ENCODE assay signal across 8 cellular contexts in the genomic region with DNA sequence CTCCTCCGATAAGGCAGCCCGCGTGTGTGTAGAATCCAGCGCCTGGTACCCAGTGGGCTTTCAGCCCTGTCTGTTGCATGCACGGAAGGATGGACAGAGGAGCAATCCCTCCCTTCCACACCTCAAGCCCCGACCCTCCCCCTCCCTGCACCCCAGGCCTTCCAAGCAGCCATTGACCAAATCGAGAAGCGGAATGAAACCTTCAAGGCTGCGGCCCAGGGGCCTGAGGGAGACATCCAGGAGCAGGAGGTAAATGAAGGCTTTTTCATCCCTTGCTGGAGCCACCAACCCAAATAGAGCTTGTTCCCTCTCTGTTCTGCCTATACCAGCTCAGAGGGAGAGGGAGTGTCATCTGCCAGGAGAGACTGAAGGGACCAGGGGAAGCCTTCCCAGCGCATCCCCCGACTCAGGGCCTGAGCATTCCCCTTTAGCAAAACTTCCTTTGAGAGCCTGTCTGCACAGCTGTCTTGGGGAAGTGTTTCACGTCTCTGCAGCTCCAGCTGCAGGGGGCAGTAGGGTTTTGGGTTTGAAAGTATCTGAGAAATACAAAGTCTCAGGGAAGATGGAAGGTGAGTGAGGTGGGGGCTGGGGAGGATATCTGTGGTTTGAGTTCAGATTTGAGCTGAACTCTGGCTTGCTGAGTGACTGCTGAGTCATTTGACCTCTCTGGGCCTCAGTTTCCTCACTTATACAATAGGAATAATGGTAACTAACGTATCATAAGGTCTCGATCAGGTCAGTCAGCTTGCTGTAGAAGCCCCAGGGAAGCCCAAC. TPM values are rescaled to one million over a fixed set of nuclear protein-coding genes. Genes with fewer than 3 reads are reported as not detected.
DNase-seq lines count a peak whose midpoint lies in the region; ATAC-seq and TF ChIP-seq lines count a peak whose summit lies in the region.

No MANE protein-coding gene starts in this region.

- no peaks in the 10 kb centered on the region for H3K27me3 Mint-ChIP-seq in activated CD8-positive, alpha-beta memory T cell treated with anti-CD3 and anti-CD28 coated beads, Interleukin-2, amount 10 ng/mL, durations not matched to agents 7 days and 5 days

- DNase-seq in EH (ENCODE audit: low read depth) (peak; percentile 55), NCI-H2196 treated with DMSO at 0.1 percent for 48 hours (lab: John Stamatoyannopoulos, UW; ENCODE audit: unreplicated experiment) (peak; percentile 31), fibroblast of villous mesenchyme (ENCODE audit: low read depth) (peak; percentile 56), gastrocnemius medialis (no peak), NCI-H146 treated with DMSO at 0.1 percent for 48 hours (lab: John Stamatoyannopoulos, UW; ENCODE audit: unreplicated experiment) (no peak)
- DNase-seq in activated CD8-positive, alpha-beta memory T cell treated with anti-CD3 and anti-CD28 coated beads, Interleukin-2, amount 10 ng/mL, durations not matched to agents 7 days and 5 days = peak; percentile 90
- peak; percentile 42 to 49 for DNase-seq in stimulated activated CD8-positive, alpha-beta memory T cell treated with anti-CD3 and anti-CD28 coated beads, Interleukin-15, amount 100 ng/mL, for 48 hours (ENCODE audit: low read depth in 2 of 2)

- H3K9me3 Mint-ChIP-seq in activated CD8-positive, alpha-beta memory T cell treated with anti-CD3 and anti-CD28 coated beads, Interleukin-2, amount 10 ng/mL, durations not matched to agents 7 days and 5 days (ENCODE audit: low read depth) = no peaks in the 10 kb centered on the region

- ATAC-seq in activated CD8-positive, alpha-beta memory T cell treated with anti-CD3 and anti-CD28 coated beads, Interleukin-2, amount 10 ng/mL, durations not matched to agents 7 days and 5 days = peak; percentile 32
- no peak for ATAC-seq in HG03439 (IDR thresholded peaks at IDR 0.05; ENCODE audit: unreplicated experiment)
- ATAC-seq in gastrocnemius medialis = no peak

- TF ChIP-seq CTCF in fibroblast of villous mesenchyme (IDR thresholded peaks at IDR 0.05; ENCODE audit: insufficient read depth, low read depth, low read length) (peak; percentile 70), gastrocnemius medialis (IDR thresholded peaks at IDR 0.05 in 4 of 5, conservative IDR thresholded peaks at IDR 0.05 in 1 of 5) (no peak)

- peaks cover 33% of the 10 kb centered on the region for H3K36me3 Mint-ChIP-seq in activated CD8-positive, alpha-beta memory T cell treated with anti-CD3 and anti-CD28 coated beads, Interleukin-2, amount 10 ng/mL, durations not matched to agents 7 days and 5 days

- CTCF ChIA-PET in activated CD8-positive, alpha-beta memory T cell treated with anti-CD3 and anti-CD28 coated beads, Interleukin-2, amount 10 ng/mL, durations not matched to agents 7 days and 5 days (lab: Charles Lee) = interaction anchor here (0.6 to 20.7 kb wide), 32 partner anchors 18 to 415 kb away, joined by 3 to 899 read pairs (median 4); a partner anchor contains a TSS

- H3K4me1 ChIP-seq in gastrocnemius medialis = peaks cover 9 to 11% of the 10 kb centered on the region in 2 donors

- intact Hi-C loops in gastrocnemius medialis (cut with DNase I; ENCODE audit: low total_unique reads) = no loop called here

- no peaks in the 10 kb centered on the region for H3K36me3 ChIP-seq in gastrocnemius medialis

- in situ Hi-C loops in gastrocnemius medialis (cut with MboI; ENCODE audit: low sequenced_read_pairs in 4 of 4) = loop anchor here (10.0 to 25.0 kb wide), 3 partner anchors 134 to 259 kb away; a partner anchor contains a TSS

- H3K27ac ChIP-seq in gastrocnemius medialis = no peak overlapping the region

- peaks cover 81% of the 10 kb centered on the region for H3K4me1 Mint-ChIP-seq in activated CD8-positive, alpha-beta memory T cell treated with anti-CD3 and anti-CD28 coated beads, Interleukin-2, amount 10 ng/mL, durations not matched to agents 7 days and 5 days

- H3K9me3 ChIP-seq in gastrocnemius medialis = no peaks in the 10 kb centered on the region

- no peak for TF ChIP-seq POLR2A in gastrocnemius medialis (IDR thresholded peaks at IDR 0.05)

- peak overlapping the region; percentile 85 for H3K27ac Mint-ChIP-seq in activated CD8-positive, alpha-beta memory T cell treated with anti-CD3 and anti-CD28 coated beads, Interleukin-2, amount 10 ng/mL, durations not matched to agents 7 days and 5 days

- H3K4me3 ChIP-seq in fibroblast of villous mesenchyme (ENCODE audit: low read depth, low read length) (no peak overlapping the region), gastrocnemius medialis (no peak overlapping the region)

- H3K27me3 ChIP-seq in gastrocnemius medialis = no peaks in the 10 kb centered on the region

- H3K4me3 Mint-ChIP-seq in activated CD8-positive, alpha-beta memory T cell treated with anti-CD3 and anti-CD28 coated beads, Interleukin-2, amount 10 ng/mL, durations not matched to agents 7 days and 5 days = no peak overlapping the region

RNA-seq across cellular contexts. Expression of a gene that starts 16.1 kb away (rescaled TPM):
- total RNA-seq in activated CD8-positive, alpha-beta memory T cell treated with anti-CD3 and anti-CD28 coated beads, Interleukin-2, amount 10 ng/mL, durations not matched to agents 7 days and 5 days = 10 to 100 TPM; 15.6 to 26.3 TPM
- total RNA-seq in fibroblast of villous mesenchyme = not detected in 2 replicates
- 1 to 10 TPM in 3 of 4 donors, under 1 TPM in 1; 0.39 to 6.2 (median 5.0) TPM for total RNA-seq in gastrocnemius medialis

RNA-seq across cellular contexts. Expression of a gene that starts 35.5 kb away (rescaled TPM):
- total RNA-seq in activated CD8-positive, alpha-beta memory T cell treated with anti-CD3 and anti-CD28 coated beads, Interleukin-2, amount 10 ng/mL, durations not matched to agents 7 days and 5 days = 100 to 1,000 TPM; 125 to 167 TPM
- 224 and 228 TPM in 2 replicates for total RNA-seq in fibroblast of villous mesenchyme
- total RNA-seq in gastrocnemius medialis = 100 to 1,000 TPM in 3 of 4 donors, 10 to 100 TPM in 1; 85.6 to 127 (median 116) TPM

Comparison
In these comparisons a context has a peak if more than half of its experiments do, and no peak if none do; other contexts are left out.
1. DNase-seq: peak in EH (single experiment), NCI-H2196 treated with DMSO at 0.1 percent for 48 hours (single experiment), activated CD8-positive, alpha-beta memory T cell treated with anti-CD3 and anti-CD28 coated beads, Interleukin-2, amount 10 ng/mL, durations not matched to agents 7 days and 5 days (single experiment), fibroblast of villous mesenchyme (single experiment) and stimulated activated CD8-positive, alpha-beta memory T cell treated with anti-CD3 and anti-CD28 coated beads, Interleukin-15, amount 100 ng/mL, for 48 hours (2 of 2); none in gastrocnemius medialis (0 of 2) and NCI-H146 treated with DMSO at 0.1 percent for 48 hours (single experiment).